24 cellular contexts compared by ENCODE assay signal in the genomic region with DNA sequence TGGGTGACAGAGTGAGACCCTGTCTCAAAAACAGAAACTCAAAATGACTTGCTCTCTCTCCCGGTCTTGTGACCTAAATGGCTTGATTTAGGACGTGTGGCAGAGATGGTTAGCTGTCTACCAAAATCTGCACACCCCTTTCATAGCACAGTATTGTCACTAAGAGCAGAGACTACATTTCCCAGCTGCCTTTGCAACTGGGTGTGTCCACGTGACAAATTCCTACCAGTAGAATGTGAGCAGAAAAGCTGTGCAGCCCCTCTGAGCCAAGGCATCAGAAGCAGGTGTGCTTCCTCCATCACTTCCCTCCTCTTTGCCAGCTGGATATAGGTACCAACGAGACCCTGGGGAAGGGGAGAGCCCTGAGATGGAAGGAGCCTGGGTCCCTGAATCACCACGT. TPM values are rescaled to one million over a fixed set of nuclear protein-coding genes. Genes with fewer than 3 reads are reported as not detected.
A peak's percentile ranks its signal among the peaks of the same experiment; 100 is the strongest.
DNase-seq lines count a peak whose midpoint lies in the region; ATAC-seq, FAIRE-seq and TF ChIP-seq lines count a peak whose summit lies in the region.
"Had no signal": no experiment of that assay in that cellular context is flagged by ENCODE, and none has a peak within 500 bp of the region (broad histone marks: within the 10 kb centered on the region; RNA-seq: fewer than 3 reads in every experiment).

No MANE protein-coding gene starts in this region.

- H3K27ac Mint-ChIP-seq in endodermal cell, result no peak overlapping the region
- H3K27ac Mint-ChIP-seq: activated CD4-positive, alpha-beta memory T cell treated with anti-CD3 and anti-CD28 coated beads for 36 hours; memory B cell; stimulated activated naive CD8-positive, alpha-beta T cell treated with anti-CD3 and anti-CD28 coated beads, Interleukin-15, amount 100 ng/mL, for 72 hours had no signal

- POLR2A ChIA-PET in A549 (lab: Yijun Ruan, JAX), result no interaction called here

- TF ChIP-seq EP300 in A549 (IDR thresholded peaks at IDR 0.05), result no peak

- no peak for TF ChIP-seq POLR2A in A549 (IDR thresholded peaks at IDR 0.05; ENCODE audit: low read length)

- FAIRE-seq in A549 (lab: Jason Lieb, UNC), result no peak
- peak; percentile 36 for FAIRE-seq in GM18507 (lab: Jason Lieb, UNC)
- FAIRE-seq: bronchial epithelial cell, endometrium had no signal

- intact Hi-C loops in sciatic nerve (cut with DNase I), result no loop called here

- WGBS in A549 (ENCODE audit: missing lambda C conversion rate), result 36% methylated on average over 5 of the region's 5 CpGs
- 68 to 73% methylated on average over 3 to 5 of the region's 5 CpGs for whole genome bisulfite sequencing in endodermal cell (ENCODE audit: insufficient coverage in 1 of 2, insufficient read length in 1 of 2), 2 experiments

- H3K4me3 ChIP-seq in A549 (no peak overlapping the region), endodermal cell (ENCODE audit: low read length) (no peak overlapping the region)
- H3K4me3 ChIP-seq: adrenal gland had no signal

- TF ChIP-seq RAD21 in A549 (conservative IDR thresholded peaks at IDR 0.05 in 1 of 2, IDR thresholded peaks at IDR 0.05 in 1 of 2), result no peak

- CTCF ChIA-PET in A549 (lab: Yijun Ruan, JAX), result interaction anchor here (0.7 to 11.3 kb wide), 13 partner anchors 10 to 209 kb away, joined by 3 to 127 read pairs (median 4); partner anchors contain the start of gene GPR142

- H3K4me1 ChIP-seq in A549, result peaks cover 5% of the 10 kb centered on the region; the same call in 2 of the 3 replicates
- H3K4me1 ChIP-seq in endodermal cell (ENCODE audit: control insufficient read depth, insufficient read depth, low read length), result no peaks in the 10 kb centered on the region
- H3K4me1 ChIP-seq: adrenal gland had no signal

- H3K4me3 Mint-ChIP-seq in endodermal cell, result no peak overlapping the region
- H3K4me3 Mint-ChIP-seq: activated CD4-positive, alpha-beta memory T cell treated with anti-CD3 and anti-CD28 coated beads for 36 hours; memory B cell; stimulated activated naive CD8-positive, alpha-beta T cell treated with anti-CD3 and anti-CD28 coated beads, Interleukin-15, amount 100 ng/mL, for 72 hours had no signal

- H3K9me3 ChIP-seq in A549, result no peaks in the 10 kb centered on the region
- H3K9me3 ChIP-seq in endodermal cell (ENCODE audit: control insufficient read depth, low read length), result no peaks in the 10 kb centered on the region
- H3K9me3 ChIP-seq: adrenal gland had no signal

- no peak overlapping the region for H3K9ac ChIP-seq in endodermal cell (ENCODE audit: extremely low read depth, low read length, poor library complexity, severe bottlenecking)

- ATAC-seq in A549, result peak in 1 of 2 experiments; percentile 57; a peak in 3 of 6 replicates
- no peak for ATAC-seq in GM21723 (IDR thresholded peaks at IDR 0.05; ENCODE audit: unreplicated experiment)
- ATAC-seq in sciatic nerve, result no peak
- ATAC-seq: stimulated activated naive CD8-positive, alpha-beta T cell treated with anti-CD3 and anti-CD28 coated beads, Interleukin-15, amount 100 ng/mL, for 72 hours had no signal

- TF ChIP-seq CTCF in A549 (IDR thresholded peaks at IDR 0.05) (no peak), endodermal cell (conservative IDR thresholded peaks at IDR 0.05) (no peak)

- H3K27me3 Mint-ChIP-seq in endodermal cell (ENCODE audit: insufficient read depth), result peaks cover 16% of the 10 kb centered on the region
- H3K27me3 Mint-ChIP-seq: activated CD4-positive, alpha-beta memory T cell treated with anti-CD3 and anti-CD28 coated beads for 36 hours; stimulated activated naive CD8-positive, alpha-beta T cell treated with anti-CD3 and anti-CD28 coated beads, Interleukin-15, amount 100 ng/mL, for 72 hours had no signal

- no peaks in the 10 kb centered on the region for H3K27me3 ChIP-seq in endodermal cell (ENCODE audit: control insufficient read depth, insufficient read depth, low read length, poor library complexity, severe bottlenecking)
- H3K27me3 ChIP-seq: adrenal gland had no signal

- H3K36me3 Mint-ChIP-seq in endodermal cell (ENCODE audit: low read depth), result no peaks in the 10 kb centered on the region
- H3K36me3 Mint-ChIP-seq: activated CD4-positive, alpha-beta memory T cell treated with anti-CD3 and anti-CD28 coated beads for 36 hours; memory B cell had no signal

- H3K27ac ChIP-seq in A549 (no peak overlapping the region), endodermal cell (ENCODE audit: low read depth, low read length) (no peak overlapping the region)
- H3K27ac ChIP-seq: adrenal gland had no signal

- H3K4me1 Mint-ChIP-seq in endodermal cell, result peaks cover 10% of the 10 kb centered on the region
- H3K4me1 Mint-ChIP-seq: memory B cell; stimulated activated naive CD8-positive, alpha-beta T cell treated with anti-CD3 and anti-CD28 coated beads, Interleukin-15, amount 100 ng/mL, for 72 hours had no signal

- H3K36me3 ChIP-seq in endodermal cell (ENCODE audit: control insufficient read depth, insufficient read depth, low read length), result no peaks in the 10 kb centered on the region
- H3K36me3 ChIP-seq: adrenal gland had no signal

- no peak overlapping the region for H3K4me2 ChIP-seq in A549

- DNase-seq in A549 (ENCODE audit: low read depth in 1 of 2, low spot score in 1 of 2), result no peak
- no peak for DNase-seq in GM18507 (ENCODE audit: extremely low spot score, insufficient read length, low read depth)
- peak; percentile 81 for DNase-seq in NCI-H2171 treated with DMSO at 0.1 percent for 48 hours (lab: John Stamatoyannopoulos, UW)
- DNase-seq in endodermal cell, result peak; percentile 75
- DNase-seq in HPDE6-E6E7 (ENCODE audit: extremely low spot score), result no peak
- no peak for DNase-seq in OCI-M1 (lab: John Stamatoyannopoulos, UW)
- DNase-seq in sciatic nerve (ENCODE audit: low spot score), result no peak
- DNase-seq: ACHN; activated CD4-positive, alpha-beta memory T cell treated with anti-CD3 and anti-CD28 coated beads for 36 hours; activated CD4-positive, CD25-positive, alpha-beta regulatory T cell; activated gamma-delta T cell treated with Interleukin-2 at 50 U/mL for 16 hours; Calu3; cortex of kidney; NCI-H1105 treated with DMSO at 0.1 percent for 48 hours; NCI-H524 treated with DMSO at 0.1 percent for 48 hours; retina; stimulated activated naive CD8-positive, alpha-beta T cell treated with anti-CD3 and anti-CD28 coated beads, Interleukin-15, amount 100 ng/mL, for 72 hours; trophoblast cell had no signal

- no peaks in the 10 kb centered on the region for H3K9me3 Mint-ChIP-seq in endodermal cell
- H3K9me3 Mint-ChIP-seq: activated CD4-positive, alpha-beta memory T cell treated with anti-CD3 and anti-CD28 coated beads for 36 hours; memory B cell; stimulated activated naive CD8-positive, alpha-beta T cell treated with anti-CD3 and anti-CD28 coated beads, Interleukin-15, amount 100 ng/mL, for 72 hours had no signal

TF ChIP-seq in A549, 52 proteins besides CTCF, POLR2A, EP300 and RAD21:
- TF ChIP-seq CHD4 (IDR thresholded peaks at IDR 0.05; ENCODE audit: borderline replicate concordance), result no peak
- no peak for TF ChIP-seq SMC3 (IDR thresholded peaks at IDR 0.05)
- TF ChIP-seq, protein P1, sequence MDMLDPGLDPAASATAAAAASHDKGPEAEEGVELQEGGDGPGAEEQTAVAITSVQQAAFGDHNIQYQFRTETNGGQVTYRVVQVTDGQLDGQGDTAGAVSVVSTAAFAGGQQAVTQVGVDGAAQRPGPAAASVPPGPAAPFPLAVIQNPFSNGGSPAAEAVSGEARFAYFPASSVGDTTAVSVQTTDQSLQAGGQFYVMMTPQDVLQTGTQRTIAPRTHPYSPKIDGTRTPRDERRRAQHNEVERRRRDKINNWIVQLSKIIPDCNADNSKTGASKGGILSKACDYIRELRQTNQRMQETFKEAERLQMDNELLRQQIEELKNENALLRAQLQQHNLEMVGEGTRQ (IDR thresholded peaks at IDR 0.05), result peak; percentile 47

RNA-seq across cellular contexts. Expression of gene GPR142, which starts 25.5 kb away (rescaled TPM):
- polyA plus RNA-seq in A549 (2011; rRNA removed), result not detected in 2 replicates
- not detected in 2 replicates for polyA plus RNA-seq in A549 (2012; cell fraction: cytosol; rRNA removed)
- polyA plus RNA-seq in A549 (2012; cell fraction: nucleus; rRNA removed), result 0.05 TPM in 1 of 2 replicates, not detected in the other
- not detected in 3 replicates for polyA plus RNA-seq in A549 (2017; fragmentation: RNase III; extraction: RNeasy Plus Mini Kit Qiagen cat#74134 plus additional on column Dnase treatment)
- not detected in 2 replicates for polyA minus RNA-seq in A549 (2011; rRNA and poly(A)+ RNA removed)
- total RNA-seq in endodermal cell, result under 1 TPM; 0.29 to 0.92 TPM
- 0.21 TPM for polyA plus RNA-seq in endodermal cell (2013, experiment 1 of 2)
- polyA plus RNA-seq in endodermal cell (2013, experiment 2 of 2), result not detected
- total RNA-seq in sciatic nerve, result 1.1 TPM
- total RNA-seq: activated CD4-positive, alpha-beta memory T cell treated with anti-CD3 and anti-CD28 coated beads for 36 hours; adrenal gland; bronchial epithelial cell; Calu3; occipital lobe had no signal

RNA-seq across cellular contexts. Expression of gene BTBD17, which starts 31.2 kb away (rescaled TPM):
- polyA plus RNA-seq in A549 (2011; rRNA removed) (not detected in 2 replicates), A549 (2017; fragmentation: RNase III; extraction: RNeasy Plus Mini Kit Qiagen cat#74134 plus additional on column Dnase treatment) (not detected in 3 replicates)
- not detected in 2 replicates for polyA plus RNA-seq in A549 (2012; cell fraction: cytosol; rRNA removed)
- polyA plus RNA-seq in A549 (2012; cell fraction: nucleus; rRNA removed), result not detected in 2 replicates
- not detected in 2 replicates for polyA minus RNA-seq in A549 (2011; rRNA and poly(A)+ RNA removed)
- total RNA-seq in endodermal cell (under 1 TPM in 1 of 2 donors, not detected in 1; 0.18 TPM), sciatic nerve (not detected)
- polyA plus RNA-seq in endodermal cell (2013, experiment 1 of 2), result 14.0 TPM
- 12.0 TPM for polyA plus RNA-seq in endodermal cell (2013, experiment 2 of 2)
- total RNA-seq: activated CD4-positive, alpha-beta memory T cell treated with anti-CD3 and anti-CD28 coated beads for 36 hours; bronchial epithelial cell; Calu3 had no signal

RNA-seq across cellular contexts. Expression of gene GPRC5C, which starts 39.0 kb away (rescaled TPM):
- polyA plus RNA-seq in A549 (2011; rRNA removed) (36.5 and 44.2 TPM in 2 replicates), A549 (2017; fragmentation: RNase III; extraction: RNeasy Plus Mini Kit Qiagen cat#74134 plus additional on column Dnase treatment) (42.4 to 49.2 TPM (median 44.0 TPM) in 3 replicates)
- 49.3 and 76.1 TPM in 2 replicates for polyA plus RNA-seq in A549 (2012; cell fraction: cytosol; rRNA removed)
- 79.6 and 118 TPM in 2 replicates for polyA plus RNA-seq in A549 (2012; cell fraction: nucleus; rRNA removed)
- polyA minus RNA-seq in A549 (2011; rRNA and poly(A)+ RNA removed), result 47.8 and 50.9 TPM in 2 replicates
- total RNA-seq in endodermal cell (10 to 100 TPM; 57.0 to 73.4 TPM), sciatic nerve (62.9 TPM)
- 24.5 TPM for polyA plus RNA-seq in endodermal cell (2013, experiment 1 of 2)
- 23.3 TPM for polyA plus RNA-seq in endodermal cell (2013, experiment 2 of 2)

Comparison
In these comparisons a context has a peak if more than half of its experiments do, and no peak if none do; other contexts are left out.
1. DNase-seq: peak in NCI-H2171 treated with DMSO at 0.1 percent for 48 hours (single experiment) and endodermal cell (single experiment); none in A549 (0 of 2), GM18507 (single experiment), HPDE6-E6E7 (single experiment), OCI-M1 (single experiment) and sciatic nerve (single experiment).